ENCODE assay signal across 22 cellular contexts in genomic region chr1:26114165-26114927, GRCh38. TPM values are rescaled to one million over a fixed set of nuclear protein-coding genes. Genes with fewer than 3 reads are reported as not detected.
DNase-seq lines count a peak whose midpoint lies in the region; ATAC-seq, FAIRE-seq and TF ChIP-seq lines count a peak whose summit lies in the region.
"Had no signal": no experiment of that assay in that cellular context is flagged by ENCODE, and none has a peak within 500 bp of the region (broad histone marks: within the 10 kb centered on the region; RNA-seq: fewer than 3 reads in every experiment).

No MANE protein-coding gene starts in this region.

- H3K4me1 ChIP-seq in liver (ENCODE audit: control insufficient read depth in 4 of 4, insufficient read depth in 4 of 4, low read length in 3 of 4) (peaks cover 11 to 34% (median 32%) of the 10 kb centered on the region in 4 donors), HepG2 (ENCODE audit: insufficient read depth, low read length) (peaks cover 32% of the 10 kb centered on the region)

- no peaks in the 10 kb centered on the region for H3K27me3 ChIP-seq in liver (ENCODE audit: control insufficient read depth in 4 of 4, insufficient read depth in 4 of 4, low read length in 3 of 4)
- no peaks in the 10 kb centered on the region; a peak in 1 of 5 replicates for H3K27me3 ChIP-seq in HepG2 (ENCODE audit: control insufficient read depth in 1 of 2, insufficient read depth in 2 of 2, low read length in 2 of 2)
- H3K27me3 ChIP-seq: esophagus squamous epithelium had no signal

- H3K27ac Mint-ChIP-seq in naive thymus-derived CD8-positive, alpha-beta T cell, result peak overlapping the region in 2 of 10 donors; percentile 5 to 38
- H3K27ac Mint-ChIP-seq: GM23338, nephron progenitor cell had no signal

- peaks cover 7% of the 10 kb centered on the region for H3K79me2 ChIP-seq in HepG2 (ENCODE audit: insufficient read depth, low read length)

- POLR2A ChIA-PET in HepG2 (lab: Yijun Ruan, JAX), result no interaction called here
- POLR2A ChIA-PET in naive thymus-derived CD8-positive, alpha-beta T cell (lab: Charles Lee), result interaction anchor here (1.1 to 3.6 kb wide), 5 partner anchors 7 to 121 kb away, joined by 3 to 19 read pairs (median 6); no protein-coding TSS in a partner anchor

- H3K36me3 Mint-ChIP-seq in naive thymus-derived CD8-positive, alpha-beta T cell, result peaks cover 0 to 44% (median 1%) of the 10 kb centered on the region in 3 donors

- H3K4me1 Mint-ChIP-seq in naive thymus-derived CD8-positive, alpha-beta T cell, result peaks cover 14 to 44% (median 29%) of the 10 kb centered on the region in 4 donors

- H3K4me3 ChIP-seq in liver (ENCODE audit: low read depth in 1 of 3, low read length in 3 of 3) (no peak overlapping the region), HepG2 (replicated peaks in 1 of 3; ENCODE audit: insufficient read depth in 1 of 3, low read depth in 2 of 3, low read length in 3 of 3) (no peak overlapping the region)
- H3K4me3 ChIP-seq: esophagus squamous epithelium, GM23338 had no signal

- no peak overlapping the region for H2AFZ ChIP-seq in HepG2 (ENCODE audit: low read length)
- H2AFZ ChIP-seq: GM23338 had no signal

- H3K27me3 Mint-ChIP-seq in naive thymus-derived CD8-positive, alpha-beta T cell, result no peaks in the 10 kb centered on the region

- FAIRE-seq in HepG2 (lab: Jason Lieb, UNC), result no peak

- ATAC-seq in HepG2, result no peak
- ATAC-seq in naive thymus-derived CD8-positive, alpha-beta T cell, result no peak
- no peak for ATAC-seq in GM18498 (IDR thresholded peaks at IDR 0.05; ENCODE audit: unreplicated experiment)
- ATAC-seq: GM23338, right cardiac atrium, Right ventricle myocardium inferior had no signal

- TF ChIP-seq CTCF in liver (IDR thresholded peaks at IDR 0.05; ENCODE audit: low read depth, low read length, missing input control), result no peak
- TF ChIP-seq CTCF in HepG2 (CRISPR knock-in tag; IDR thresholded peaks at IDR 0.05), result no peak
- TF ChIP-seq CTCF in VCaP (conservative IDR thresholded peaks at IDR 0.05), result no peak
- no peak for TF ChIP-seq CTCF in GM10266 (IDR thresholded peaks at IDR 0.05; ENCODE audit: control insufficient read depth, insufficient read depth, low read depth, missing control alignments)

- no peak for DNase-seq in HepG2 (ENCODE audit: low spot score)
- no peak for DNase-seq in naive thymus-derived CD8-positive, alpha-beta T cell
- DNase-seq in ecto neural progenitor cell (ENCODE audit: low spot score), result no peak
- DNase-seq in C1 segment of cervical spinal cord (lab: John Stamatoyannopoulos, UW), result no peak
- DNase-seq in GM10266 (ENCODE audit: extremely low spot score), result no peak
- DNase-seq: AML-193; aorta; cortex of kidney; DMS53; esophagus squamous epithelium; MV-4-11; nephron progenitor cell; right cardiac atrium; stimulated activated CD8-positive, alpha-beta memory T cell treated with anti-CD3 and anti-CD28 coated beads, Interleukin-4, amount 100 ng/mL, for 48 hours; T1000 had no signal

- peak overlapping the region in 6 of 10 donors; percentile 5 to 70 (median 30) for H3K4me3 Mint-ChIP-seq in naive thymus-derived CD8-positive, alpha-beta T cell

- no peaks in the 10 kb centered on the region for H3K9me3 Mint-ChIP-seq in naive thymus-derived CD8-positive, alpha-beta T cell
- H3K9me3 Mint-ChIP-seq: GM23338, nephron progenitor cell had no signal

- H3K36me3 ChIP-seq in liver (ENCODE audit: control insufficient read depth in 4 of 4, insufficient read depth in 3 of 4, low read depth in 1 of 4, low read length in 3 of 4) (peaks cover 0 to 7% (median 2%) of the 10 kb centered on the region in 4 donors), HepG2 (replicated peaks in 1 of 2; ENCODE audit: control insufficient read depth in 1 of 2, insufficient read depth in 2 of 2, low read length in 2 of 2) (peaks cover 4 to 22% of the 10 kb centered on the region in 2 experiments; a peak in 3 of 5 replicates)

- no peaks in the 10 kb centered on the region for H4K20me1 ChIP-seq in HepG2 (ENCODE audit: insufficient read depth, low read length)

- peak overlapping the region; percentile 69 to 75 for H3K27ac ChIP-seq in liver (ENCODE audit: low read depth in 1 of 2, low read length in 2 of 2)
- no peak overlapping the region for H3K27ac ChIP-seq in HepG2 (ENCODE audit: extremely low read length, insufficient read depth, low read length)
- H3K27ac ChIP-seq in VCaP, result peak overlapping the region; percentile 99
- H3K27ac ChIP-seq: esophagus squamous epithelium had no signal

- TF ChIP-seq RAD21 in liver (IDR thresholded peaks at IDR 0.05) (peak in 1 of 2 donors; percentile 37), HepG2 (CRISPR knock-in tag; IDR thresholded peaks at IDR 0.05) (no peak)

- H3K4me2 ChIP-seq in HepG2 (ENCODE audit: low read depth, low read length), result no peak overlapping the region
- H3K4me2 ChIP-seq: GM23338 had no signal

- WGBS in liver, result 33% methylated on average over 12 of the region's 12 CpGs
- WGBS in HepG2 (ENCODE audit: low lambda C conversion rate), result 91% methylated on average over 12 of the region's 12 CpGs

- BruUV-seq in HepG2 (replicated peaks; lab: Mats Ljungman, UMichigan), result no TSS peak

- no peak for TF ChIP-seq POLR2A in HepG2 (IDR thresholded peaks at IDR 0.05; ENCODE audit: insufficient read depth in 1 of 2, low read depth in 2 of 2, low read length in 2 of 2)

- TF ChIP-seq EP300 in HepG2 (IDR thresholded peaks at IDR 0.05; ENCODE audit: low read depth in 2 of 2, low read length in 2 of 2) (no peak), HepG2 (CRISPR knock-in tag; IDR thresholded peaks at IDR 0.05; ENCODE audit: borderline replicate concordance) (no peak)

- in situ Hi-C loops in HepG2 (cut with HindIII; ENCODE audit: extremely low pct_ligation_motif_present, low pct_unique_long_range_greater_than_20kb), result no loop called here

- no peaks in the 10 kb centered on the region for H3K9me3 ChIP-seq in liver (ENCODE audit: control insufficient read depth in 4 of 4, low read length in 3 of 4)
- H3K9me3 ChIP-seq in HepG2 (ENCODE audit: low read length), result no peaks in the 10 kb centered on the region
- H3K9me3 ChIP-seq: esophagus squamous epithelium had no signal

- intact Hi-C loops in HepG2 (cut with micrococcal nuclease; ENCODE audit: unreplicated experiment), result loop anchor here (5.0 kb wide), 2 partner anchors 48 to 77 kb away; no protein-coding TSS in a partner anchor

- H3K9ac ChIP-seq in liver (ENCODE audit: low read depth in 1 of 2, low read length in 2 of 2) (no peak overlapping the region), HepG2 (ENCODE audit: insufficient read depth, low read depth, low read length) (no peak overlapping the region)

- CTCF ChIA-PET in HepG2 (lab: Yijun Ruan, JAX; ENCODE audit: low intra/inter-chr PET ratio, low total read pairs), result no interaction called here

RNA-seq across cellular contexts. Expression of gene PDIK1L, which starts 2.7 kb away (rescaled TPM):
- total RNA-seq in liver (1 to 10 TPM; 6.4 to 9.2 TPM), HepG2 (2016; rRNA removed; fragmentation: Illumina TruSeq; extraction: Trizol) (4.6 and 5.8 TPM in 2 replicates)
- polyA plus RNA-seq in liver (1 to 10 TPM; 3.2 TPM), HepG2 (2011; rRNA removed) (1.2 and 1.9 TPM in 2 replicates)
- 0.51 and 0.53 TPM in 2 replicates for total RNA-seq in HepG2 (2016; cell fraction: cytosol; rRNA removed; fragmentation: Illumina TruSeq; extraction: Trizol; ENCODE audit: low read depth)
- 4.4 and 6.6 TPM in 2 replicates for total RNA-seq in HepG2 (2016; cell fraction: insoluble cytoplasmic fraction; rRNA removed; fragmentation: Illumina TruSeq; extraction: Trizol)
- 2.5 and 2.9 TPM in 2 replicates for total RNA-seq in HepG2 (2016; cell fraction: membrane; rRNA removed; fragmentation: Illumina TruSeq; extraction: Trizol)
- total RNA-seq in HepG2 (2016; cell fraction: nucleus; rRNA removed; fragmentation: Illumina TruSeq; extraction: Trizol), result 3.9 and 4.1 TPM in 2 replicates
- polyA plus RNA-seq in HepG2 (2011; cell fraction: cytosol; rRNA removed), result 0.83 and 1.0 TPM in 2 replicates
- polyA plus RNA-seq in HepG2 (2011; cell fraction: nucleus; rRNA removed), result 1.3 and 1.5 TPM in 2 replicates
- 1.7 and 2.7 TPM in 2 replicates for polyA plus RNA-seq in HepG2 (2012)
- polyA plus RNA-seq in HepG2 (2016; cell fraction: cytosol; fragmentation: Illumina TruSeq; extraction: Trizol; ENCODE audit: low read depth), result 0.14 and 0.24 TPM in 2 replicates
- 3.9 and 4.2 TPM in 2 replicates for polyA plus RNA-seq in HepG2 (2016; cell fraction: insoluble cytoplasmic fraction; fragmentation: Illumina TruSeq; extraction: Trizol; ENCODE audit: low read depth)
- polyA plus RNA-seq in HepG2 (2016; cell fraction: membrane; fragmentation: Illumina TruSeq; extraction: Trizol; ENCODE audit: low read depth), result 0.95 and 0.99 TPM in 2 replicates
- 5.3 and 5.7 TPM in 2 replicates for polyA plus RNA-seq in HepG2 (2016; cell fraction: nucleus; fragmentation: Illumina TruSeq; extraction: Trizol; ENCODE audit: insufficient read depth, low read depth)
- polyA minus RNA-seq in HepG2 (2011; rRNA and poly(A)+ RNA removed; ENCODE audit: low replicate concordance), result 0.96 and 5.8 TPM in 2 replicates
- 1.9 and 2.7 TPM in 2 replicates for polyA minus RNA-seq in HepG2 (2011; cell fraction: cytosol; rRNA and poly(A)+ RNA removed)
- polyA minus RNA-seq in HepG2 (2011; cell fraction: nucleus; rRNA and poly(A)+ RNA removed), result 4.1 and 5.1 TPM in 2 replicates
- 10 to 100 TPM; 23.1 to 23.5 TPM for total RNA-seq in naive thymus-derived CD8-positive, alpha-beta T cell
- polyA plus RNA-seq in naive thymus-derived CD8-positive, alpha-beta T cell, result 1 to 10 TPM; 3.5 to 5.1 (median 3.7) TPM

RNA-seq across cellular contexts. Expression of gene FAM110D, which starts 44.5 kb away (rescaled TPM):
- total RNA-seq in liver, result under 1 TPM; 0.14 to 0.50 TPM
- polyA plus RNA-seq in liver, result under 1 TPM; 0.10 to 0.39 TPM
- total RNA-seq in HepG2 (2016; rRNA removed; fragmentation: Illumina TruSeq; extraction: Trizol), result not detected in 2 replicates
- total RNA-seq in HepG2 (2016; cell fraction: cytosol; rRNA removed; fragmentation: Illumina TruSeq; extraction: Trizol; ENCODE audit: low read depth), result not detected in 2 replicates
- total RNA-seq in HepG2 (2016; cell fraction: insoluble cytoplasmic fraction; rRNA removed; fragmentation: Illumina TruSeq; extraction: Trizol), result not detected in 2 replicates
- total RNA-seq in HepG2 (2016; cell fraction: membrane; rRNA removed; fragmentation: Illumina TruSeq; extraction: Trizol), result not detected in 2 replicates
- total RNA-seq in HepG2 (2016; cell fraction: nucleus; rRNA removed; fragmentation: Illumina TruSeq; extraction: Trizol), result not detected in 2 replicates
- polyA plus RNA-seq in HepG2 (2011; rRNA removed), result not detected in 2 replicates
- polyA plus RNA-seq in HepG2 (2011; cell fraction: cytosol; rRNA removed), result not detected in 2 replicates
- polyA plus RNA-seq in HepG2 (2011; cell fraction: nucleus; rRNA removed), result not detected in 2 replicates
- polyA plus RNA-seq in HepG2 (2012), result not detected in 2 replicates
- not detected in 2 replicates for polyA plus RNA-seq in HepG2 (2016; cell fraction: cytosol; fragmentation: Illumina TruSeq; extraction: Trizol; ENCODE audit: low read depth)
- not detected in 2 replicates for polyA plus RNA-seq in HepG2 (2016; cell fraction: insoluble cytoplasmic fraction; fragmentation: Illumina TruSeq; extraction: Trizol; ENCODE audit: low read depth)
- not detected in 2 replicates for polyA plus RNA-seq in HepG2 (2016; cell fraction: membrane; fragmentation: Illumina TruSeq; extraction: Trizol; ENCODE audit: low read depth)
- polyA plus RNA-seq in HepG2 (2016; cell fraction: nucleus; fragmentation: Illumina TruSeq; extraction: Trizol; ENCODE audit: insufficient read depth, low read depth), result not detected in 2 replicates
- 0.07 TPM in 1 of 2 replicates, not detected in the other for polyA minus RNA-seq in HepG2 (2011; rRNA and poly(A)+ RNA removed; ENCODE audit: low replicate concordance)
- polyA minus RNA-seq in HepG2 (2011; cell fraction: cytosol; rRNA and poly(A)+ RNA removed), result not detected in 2 replicates
- polyA minus RNA-seq in HepG2 (2011; cell fraction: nucleus; rRNA and poly(A)+ RNA removed), result 0.13 and 0.25 TPM in 2 replicates
- total RNA-seq in naive thymus-derived CD8-positive, alpha-beta T cell, result not detected
- not detected for polyA plus RNA-seq in naive thymus-derived CD8-positive, alpha-beta T cell
- total RNA-seq: HT-29 had no signal

RNA-seq across cellular contexts. Expression of gene TRIM63, which starts 46.9 kb away (rescaled TPM):
- not detected for total RNA-seq in liver
- polyA plus RNA-seq in liver, result under 1 TPM in 1 of 2 donors, not detected in 1; 0.03 TPM
- not detected in 2 replicates for total RNA-seq in HepG2 (2016; rRNA removed; fragmentation: Illumina TruSeq; extraction: Trizol)
- not detected in 2 replicates for total RNA-seq in HepG2 (2016; cell fraction: cytosol; rRNA removed; fragmentation: Illumina TruSeq; extraction: Trizol; ENCODE audit: low read depth)
- not detected in 2 replicates for total RNA-seq in HepG2 (2016; cell fraction: insoluble cytoplasmic fraction; rRNA removed; fragmentation: Illumina TruSeq; extraction: Trizol)
- not detected in 2 replicates for total RNA-seq in HepG2 (2016; cell fraction: membrane; rRNA removed; fragmentation: Illumina TruSeq; extraction: Trizol)
- total RNA-seq in HepG2 (2016; cell fraction: nucleus; rRNA removed; fragmentation: Illumina TruSeq; extraction: Trizol), result not detected in 2 replicates
- polyA plus RNA-seq in HepG2 (2011; rRNA removed), result not detected in 2 replicates
- not detected in 2 replicates for polyA plus RNA-seq in HepG2 (2011; cell fraction: cytosol; rRNA removed)
- polyA plus RNA-seq in HepG2 (2011; cell fraction: nucleus; rRNA removed), result not detected in 2 replicates
- polyA plus RNA-seq in HepG2 (2012), result not detected in 2 replicates
- not detected in 2 replicates for polyA plus RNA-seq in HepG2 (2016; cell fraction: cytosol; fragmentation: Illumina TruSeq; extraction: Trizol; ENCODE audit: low read depth)
- polyA plus RNA-seq in HepG2 (2016; cell fraction: insoluble cytoplasmic fraction; fragmentation: Illumina TruSeq; extraction: Trizol; ENCODE audit: low read depth), result not detected in 2 replicates
- polyA plus RNA-seq in HepG2 (2016; cell fraction: membrane; fragmentation: Illumina TruSeq; extraction: Trizol; ENCODE audit: low read depth), result not detected in 2 replicates
- not detected in 2 replicates for polyA plus RNA-seq in HepG2 (2016; cell fraction: nucleus; fragmentation: Illumina TruSeq; extraction: Trizol; ENCODE audit: insufficient read depth, low read depth)
- polyA minus RNA-seq in HepG2 (2011; rRNA and poly(A)+ RNA removed; ENCODE audit: low replicate concordance), result not detected in 2 replicates
- not detected in 2 replicates for polyA minus RNA-seq in HepG2 (2011; cell fraction: cytosol; rRNA and poly(A)+ RNA removed)
- not detected in 2 replicates for polyA minus RNA-seq in HepG2 (2011; cell fraction: nucleus; rRNA and poly(A)+ RNA removed)
- total RNA-seq in naive thymus-derived CD8-positive, alpha-beta T cell, result not detected
- polyA plus RNA-seq in naive thymus-derived CD8-positive, alpha-beta T cell, result not detected
- polyA plus RNA-seq: GM23338 had no signal

RNA-seq across cellular contexts. Expression of gene C1orf232, which starts 54.4 kb away (rescaled TPM):
- not detected for total RNA-seq in liver
- not detected for polyA plus RNA-seq in liver
- not detected in 2 replicates for total RNA-seq in HepG2 (2016; rRNA removed; fragmentation: Illumina TruSeq; extraction: Trizol)
- not detected in 2 replicates for total RNA-seq in HepG2 (2016; cell fraction: cytosol; rRNA removed; fragmentation: Illumina TruSeq; extraction: Trizol; ENCODE audit: low read depth)
- total RNA-seq in HepG2 (2016; cell fraction: insoluble cytoplasmic fraction; rRNA removed; fragmentation: Illumina TruSeq; extraction: Trizol), result not detected in 2 replicates
- not detected in 2 replicates for total RNA-seq in HepG2 (2016; cell fraction: membrane; rRNA removed; fragmentation: Illumina TruSeq; extraction: Trizol)
- not detected in 2 replicates for total RNA-seq in HepG2 (2016; cell fraction: nucleus; rRNA removed; fragmentation: Illumina TruSeq; extraction: Trizol)
- polyA plus RNA-seq in HepG2 (2011; rRNA removed), result not detected in 2 replicates
- not detected in 2 replicates for polyA plus RNA-seq in HepG2 (2011; cell fraction: cytosol; rRNA removed)
- polyA plus RNA-seq in HepG2 (2011; cell fraction: nucleus; rRNA removed), result not detected in 2 replicates
- polyA plus RNA-seq in HepG2 (2012), result not detected in 2 replicates
- polyA plus RNA-seq in HepG2 (2016; cell fraction: cytosol; fragmentation: Illumina TruSeq; extraction: Trizol; ENCODE audit: low read depth), result not detected in 2 replicates
- polyA plus RNA-seq in HepG2 (2016; cell fraction: insoluble cytoplasmic fraction; fragmentation: Illumina TruSeq; extraction: Trizol; ENCODE audit: low read depth), result not detected in 2 replicates
- polyA plus RNA-seq in HepG2 (2016; cell fraction: membrane; fragmentation: Illumina TruSeq; extraction: Trizol; ENCODE audit: low read depth), result not detected in 2 replicates
- polyA plus RNA-seq in HepG2 (2016; cell fraction: nucleus; fragmentation: Illumina TruSeq; extraction: Trizol; ENCODE audit: insufficient read depth, low read depth), result not detected in 2 replicates
- polyA minus RNA-seq in HepG2 (2011; rRNA and poly(A)+ RNA removed; ENCODE audit: low replicate concordance), result not detected in 2 replicates
- polyA minus RNA-seq in HepG2 (2011; cell fraction: cytosol; rRNA and poly(A)+ RNA removed), result not detected in 2 replicates
- polyA minus RNA-seq in HepG2 (2011; cell fraction: nucleus; rRNA and poly(A)+ RNA removed), result not detected in 2 replicates
- not detected for total RNA-seq in naive thymus-derived CD8-positive, alpha-beta T cell
- not detected for polyA plus RNA-seq in naive thymus-derived CD8-positive, alpha-beta T cell
- total RNA-seq: aorta, esophagus squamous epithelium, GM23338, HT-29, right cardiac atrium, Right ventricle myocardium inferior had no signal
- polyA plus RNA-seq: aorta, GM23338, right cardiac atrium, thymus had no signal

RNA-seq across cellular contexts. Expression of gene ZNF593, which starts 55.4 kb away (rescaled TPM):
- 10 to 100 TPM in 1 of 2 donors, 1 to 10 TPM in 1; 5.7 to 15.7 TPM for total RNA-seq in liver
- 10 to 100 TPM; 44.8 to 81.4 TPM for polyA plus RNA-seq in liver
- total RNA-seq in HepG2 (2016; rRNA removed; fragmentation: Illumina TruSeq; extraction: Trizol), result 55.8 and 59.3 TPM in 2 replicates
- 52.2 and 57.2 TPM in 2 replicates for total RNA-seq in HepG2 (2016; cell fraction: cytosol; rRNA removed; fragmentation: Illumina TruSeq; extraction: Trizol; ENCODE audit: low read depth)
- total RNA-seq in HepG2 (2016; cell fraction: insoluble cytoplasmic fraction; rRNA removed; fragmentation: Illumina TruSeq; extraction: Trizol), result 56.8 and 58.5 TPM in 2 replicates
- 56.1 and 57.7 TPM in 2 replicates for total RNA-seq in HepG2 (2016; cell fraction: membrane; rRNA removed; fragmentation: Illumina TruSeq; extraction: Trizol)
- total RNA-seq in HepG2 (2016; cell fraction: nucleus; rRNA removed; fragmentation: Illumina TruSeq; extraction: Trizol), result 17.8 and 21.4 TPM in 2 replicates
- polyA plus RNA-seq in HepG2 (2011; rRNA removed), result 37.3 and 43.0 TPM in 2 replicates
- polyA plus RNA-seq in HepG2 (2011; cell fraction: cytosol; rRNA removed), result 48.9 and 77.5 TPM in 2 replicates
- 42.4 and 44.7 TPM in 2 replicates for polyA plus RNA-seq in HepG2 (2011; cell fraction: nucleus; rRNA removed)
- polyA plus RNA-seq in HepG2 (2012), result 23.3 and 41.2 TPM in 2 replicates
- 60.3 and 61.5 TPM in 2 replicates for polyA plus RNA-seq in HepG2 (2016; cell fraction: cytosol; fragmentation: Illumina TruSeq; extraction: Trizol; ENCODE audit: low read depth)
- 63.8 and 68.9 TPM in 2 replicates for polyA plus RNA-seq in HepG2 (2016; cell fraction: insoluble cytoplasmic fraction; fragmentation: Illumina TruSeq; extraction: Trizol; ENCODE audit: low read depth)
- polyA plus RNA-seq in HepG2 (2016; cell fraction: membrane; fragmentation: Illumina TruSeq; extraction: Trizol; ENCODE audit: low read depth), result 57.3 and 58.6 TPM in 2 replicates
- polyA plus RNA-seq in HepG2 (2016; cell fraction: nucleus; fragmentation: Illumina TruSeq; extraction: Trizol; ENCODE audit: insufficient read depth, low read depth), result 41.8 and 47.8 TPM in 2 replicates
- polyA minus RNA-seq in HepG2 (2011; rRNA and poly(A)+ RNA removed; ENCODE audit: low replicate concordance), result 17.7 and 18.6 TPM in 2 replicates
- polyA minus RNA-seq in HepG2 (2011; cell fraction: cytosol; rRNA and poly(A)+ RNA removed), result 12.2 and 17.8 TPM in 2 replicates
- polyA minus RNA-seq in HepG2 (2011; cell fraction: nucleus; rRNA and poly(A)+ RNA removed), result 8.8 and 10.2 TPM in 2 replicates
- total RNA-seq in naive thymus-derived CD8-positive, alpha-beta T cell, result 10 to 100 TPM; 10.4 to 13.1 TPM
- 10 to 100 TPM; 23.4 to 26.0 (median 24.7) TPM for polyA plus RNA-seq in naive thymus-derived CD8-positive, alpha-beta T cell
